Comparison of ENCODE assay signal across 14 cellular contexts in the genomic region with DNA sequence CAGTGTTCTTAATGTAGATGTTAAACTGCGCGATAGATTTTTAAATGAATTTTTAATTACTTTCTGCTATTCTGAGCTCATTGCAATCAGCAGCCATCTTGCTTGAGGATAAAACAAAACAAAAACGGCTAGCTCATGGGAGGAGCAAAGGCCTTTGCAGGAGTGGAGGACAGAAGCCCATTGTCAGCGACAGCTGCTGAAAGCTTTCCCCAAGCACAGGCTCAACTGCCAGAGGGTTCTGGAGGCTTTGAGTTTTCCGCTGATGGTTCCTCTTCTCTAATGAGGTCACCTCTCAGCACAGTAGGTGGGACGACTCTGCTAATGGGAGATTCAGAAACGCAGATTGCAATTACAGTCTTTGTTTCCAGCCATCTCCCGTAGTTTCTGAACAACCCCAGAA.
DNase-seq lines count a peak whose midpoint lies in the region; ATAC-seq and TF ChIP-seq lines count a peak whose summit lies in the region.
"Had no signal": no experiment of that assay in that cellular context is flagged by ENCODE, and none has a peak within 500 bp of the region (broad histone marks: within the 10 kb centered on the region; RNA-seq: fewer than 3 reads in every experiment).

No MANE protein-coding gene starts in this region.

- no peaks in the 10 kb centered on the region for H3K27me3 ChIP-seq in right atrium auricular region

- H3K27me3 Mint-ChIP-seq in effector memory CD8-positive, alpha-beta T cell = peaks cover 7 to 24% of the 10 kb centered on the region in 2 donors

- no peaks in the 10 kb centered on the region for H3K9me3 ChIP-seq in right atrium auricular region

- no peaks in the 10 kb centered on the region for H3K9me3 Mint-ChIP-seq in effector memory CD8-positive, alpha-beta T cell
- H3K9me3 Mint-ChIP-seq: activated B cell treated with CpG ODN at 0.5 μM for 24 hours had no signal

- no peak overlapping the region for H3K4me3 ChIP-seq in right atrium auricular region

- H3K36me3 Mint-ChIP-seq in effector memory CD8-positive, alpha-beta T cell (ENCODE audit: insufficient read depth) = no peaks in the 10 kb centered on the region
- H3K36me3 Mint-ChIP-seq: naive B cell had no signal

- H3K4me1 Mint-ChIP-seq in effector memory CD8-positive, alpha-beta T cell (ENCODE audit: low read depth in 2 of 2) = no peaks in the 10 kb centered on the region
- H3K4me1 Mint-ChIP-seq: activated B cell treated with CpG ODN at 0.5 μM for 24 hours, naive B cell had no signal

- intact Hi-C loops in Right ventricle myocardium superior (cut with DNase I) = no loop called here

- no peak for TF ChIP-seq CTCF in right atrium auricular region (IDR thresholded peaks at IDR 0.05)

- ATAC-seq in Right ventricle myocardium superior (ENCODE audit: poor library complexity) (peak; percentile 70), esophagus mucosa (no peak)
- no peak for ATAC-seq in effector memory CD8-positive, alpha-beta T cell (replicated peaks)
- ATAC-seq: SK-N-SH treated with all-trans-retinoic acid at 6 μM for 48 hours had no signal

- no peak for DNase-seq in Right ventricle myocardium superior
- no peak for DNase-seq in right atrium auricular region (ENCODE audit: low spot score)
- DNase-seq in cerebellum (ENCODE audit: low spot score) = peak; percentile 49
- DNase-seq in islet precursor cell = peak; percentile 87
- no peak for DNase-seq in SKM-1 (lab: John Stamatoyannopoulos, UW; ENCODE audit: unreplicated experiment)
- no peak for DNase-seq in SIG-M5 treated with dmso at 0.1 percent for 504 hours (lab: John Stamatoyannopoulos, UW; ENCODE audit: unreplicated experiment)
- DNase-seq in effector memory CD8-positive, alpha-beta T cell = no peak
- DNase-seq: activated B cell treated with CpG ODN at 0.5 μM for 24 hours; activated T-cell treated with anti-CD3 and anti-CD28 coated beads, Interleukin-2, amount 50 U/mL, for 48 hours; amniotic stem cell; KBM-7; naive B cell had no signal

- no peak overlapping the region for H3K27ac Mint-ChIP-seq in effector memory CD8-positive, alpha-beta T cell
- H3K27ac Mint-ChIP-seq: activated B cell treated with CpG ODN at 0.5 μM for 24 hours, naive B cell had no signal

- no peaks in the 10 kb centered on the region for H3K36me3 ChIP-seq in right atrium auricular region

- H3K4me1 ChIP-seq in right atrium auricular region = peaks cover 0 to 11% of the 10 kb centered on the region in 2 donors

- no peak overlapping the region for H3K4me3 Mint-ChIP-seq in effector memory CD8-positive, alpha-beta T cell
- H3K4me3 Mint-ChIP-seq: activated B cell treated with CpG ODN at 0.5 μM for 24 hours, naive B cell had no signal

- no peak overlapping the region for H3K27ac ChIP-seq in right atrium auricular region

Comparison
In these comparisons a context has a peak if more than half of its experiments do, and no peak if none do; other contexts are left out.
1. DNase-seq: peak in cerebellum (single experiment) and islet precursor cell (single experiment); none in Right ventricle myocardium superior (single experiment), right atrium auricular region (single experiment), SKM-1 (single experiment), SIG-M5 treated with dmso at 0.1 percent for 504 hours (single experiment) and effector memory CD8-positive, alpha-beta T cell (0 of 3).